In the genomic region with DNA sequence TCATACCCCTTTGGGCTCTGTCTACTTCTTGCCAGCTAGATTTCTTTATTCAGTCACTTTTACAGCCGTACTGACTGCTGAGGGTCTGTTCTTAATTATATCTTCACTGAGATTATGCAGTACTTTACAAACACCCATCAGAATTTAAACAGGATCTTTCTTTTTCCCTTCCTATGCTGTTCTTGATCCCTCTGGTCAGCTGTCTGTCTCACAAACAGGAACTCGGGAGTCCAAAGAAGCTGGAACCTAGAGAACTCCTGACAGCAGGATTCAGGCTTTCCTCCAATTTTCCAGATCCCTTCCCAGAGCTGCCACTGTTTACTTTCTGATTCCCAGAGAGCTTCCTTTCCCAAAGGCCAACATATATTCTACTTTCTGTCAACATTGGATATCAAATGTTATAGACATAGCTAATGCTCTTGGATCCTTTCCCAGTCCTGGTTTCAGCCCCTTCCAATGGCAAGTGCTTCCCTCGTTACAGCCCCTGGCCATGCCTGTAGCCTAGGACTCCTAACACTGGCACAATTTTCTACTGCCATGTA, we compare ENCODE assay signal across 8 cellular contexts. TPM values are rescaled to one million over a fixed set of nuclear protein-coding genes. Genes with fewer than 3 reads are reported as not detected.
A peak's percentile ranks its signal among the peaks of the same experiment; 100 is the strongest.
DNase-seq lines count a peak whose midpoint lies in the region; ATAC-seq, FAIRE-seq and TF ChIP-seq lines count a peak whose summit lies in the region.

No MANE protein-coding gene starts in this region.

- H3K4me3 ChIP-seq in HEK293 (ENCODE audit: low read depth, low read length) (no peak overlapping the region), gastrocnemius medialis (no peak overlapping the region)

- DNase-seq in NCI-H748 treated with DMSO at 0.1 percent for 48 hours (lab: John Stamatoyannopoulos, UW) (peak; percentile 2), Right ventricle myocardium superior (no peak), gastrocnemius medialis (no peak), islet precursor cell (no peak), SHP77 treated with DMSO at 0.1 percent for 48 hours (lab: John Stamatoyannopoulos, UW) (no peak), NCI-H524 treated with DMSO at 0.1 percent for 48 hours (lab: John Stamatoyannopoulos, UW) (no peak), GM12891 (ENCODE audit: insufficient read length, low spot score) (no peak)

- no peaks in the 10 kb centered on the region for H3K27me3 ChIP-seq in gastrocnemius medialis

- TF ChIP-seq POLR2A in gastrocnemius medialis (IDR thresholded peaks at IDR 0.05) (no peak), GM12891 (IDR thresholded peaks at IDR 0.05; ENCODE audit: low read depth, low read length) (no peak)

- H3K9me3 ChIP-seq in HEK293 (ENCODE audit: control insufficient read depth, insufficient read depth, low read depth, low read length) (no peaks in the 10 kb centered on the region), gastrocnemius medialis (no peaks in the 10 kb centered on the region)

- no peak overlapping the region for H3K27ac ChIP-seq in HEK293 (ENCODE audit: extremely low read depth, low read depth, low read length)
- peak overlapping the region; percentile 52 to 69 (median 62) for H3K27ac ChIP-seq in gastrocnemius medialis

- CTCF ChIA-PET in HEK293 (lab: Yijun Ruan, JAX): interaction anchor here (0.6 to 2.0 kb wide), 4 partner anchors 12 to 438 kb away, joined by 3 to 8 read pairs (median 4); no protein-coding TSS in a partner anchor

- in situ Hi-C loops in gastrocnemius medialis (cut with MboI; ENCODE audit: low sequenced_read_pairs in 4 of 4): no loop called here

- ATAC-seq in Right ventricle myocardium superior (ENCODE audit: poor library complexity): peak; percentile 38
- ATAC-seq in gastrocnemius medialis: peak; percentile 45 to 47

- intact Hi-C loops in Right ventricle myocardium superior (cut with DNase I): no loop called here
- intact Hi-C loops in gastrocnemius medialis (cut with DNase I; ENCODE audit: low total_unique reads): no loop called here

- no peak for TF ChIP-seq CTCF in HEK293 (tag by site-specific recombination; IDR thresholded peaks at IDR 0.05)
- no peak for TF ChIP-seq CTCF in gastrocnemius medialis (IDR thresholded peaks at IDR 0.05 in 4 of 5, conservative IDR thresholded peaks at IDR 0.05 in 1 of 5)

- H3K4me1 ChIP-seq in HEK293 (ENCODE audit: control insufficient read depth, insufficient read depth, low read length) (no peaks in the 10 kb centered on the region), gastrocnemius medialis (peaks cover 13 to 14% of the 10 kb centered on the region in 2 donors)

- POLR2A ChIA-PET in HEK293 (lab: Yijun Ruan, JAX): interaction anchor here (1.0 kb wide), 1 partner anchor 59 kb away, joined by 3 read pairs; the partner anchor contains the start of gene ATP2B4

- FAIRE-seq in GM12891 (lab: Jason Lieb, UNC): no peak

- peaks cover 0 to 9% of the 10 kb centered on the region in 2 experiments; a peak in 1 of 3 replicates for H3K36me3 ChIP-seq in HEK293 (ENCODE audit: control insufficient read depth in 2 of 2, insufficient read depth in 1 of 2, low read length in 2 of 2)
- H3K36me3 ChIP-seq in gastrocnemius medialis: peaks cover 0 to 5% of the 10 kb centered on the region in 2 donors

TF ChIP-seq in HEK293, 187 proteins besides CTCF, POLR2A, EP300 and RAD21 (continues in another document):
- TF ChIP-seq SP7 (tag by site-specific recombination; IDR thresholded peaks at IDR 0.05) (0 out of 2 replicates have a peak, but pooled peaks have one; percentile 10), ZNF157 (tag by site-specific recombination; IDR thresholded peaks at IDR 0.05) (no peak), ZNF24 (tag by site-specific recombination; IDR thresholded peaks at IDR 0.05) (no peak), FEZF1 (tag by site-specific recombination; IDR thresholded peaks at IDR 0.05) (no peak), ZNF530 (tag by site-specific recombination; IDR thresholded peaks at IDR 0.05; ENCODE audit: low read depth) (peak; percentile 94; the same call in 1 of the 2 replicates), ZBTB17 (tag by site-specific recombination; IDR thresholded peaks at IDR 0.05) (0 out of 2 replicates have a peak, but pooled peaks have one; percentile 13), ZNF16 (tag by site-specific recombination; IDR thresholded peaks at IDR 0.05; ENCODE audit: low read depth) (no peak), ZNF426 (tag by site-specific recombination; IDR thresholded peaks at IDR 0.05) (no peak)

TF ChIP-seq in GM12891, 5 proteins besides CTCF, POLR2A, EP300 and RAD21:
- TF ChIP-seq PAX5 (IDR thresholded peaks at IDR 0.05; ENCODE audit: insufficient read depth, low read length, severe bottlenecking): no peak

RNA-seq across cellular contexts. Expression of gene ATP2B4, which starts 59.5 kb away (rescaled TPM):
- total RNA-seq in Right ventricle myocardium superior (62.9 TPM), gastrocnemius medialis (10 to 100 TPM in 3 of 4 donors, 1 to 10 TPM in 1; 9.3 to 19.0 (median 12.0) TPM)
- 3.6 TPM for polyA plus RNA-seq in GM12891 (2012; ENCODE audit: low read depth, missing spikeins)
